14 cellular contexts compared by ENCODE assay signal in genomic region chr1:89285715-89286380, GRCh38. TPM values are rescaled to one million over a fixed set of nuclear protein-coding genes. Genes with fewer than 3 reads are reported as not detected.
DNase-seq lines count a peak whose midpoint lies in the region; ATAC-seq and TF ChIP-seq lines count a peak whose summit lies in the region.
"Had no signal": no experiment of that assay in that cellular context is flagged by ENCODE, and none has a peak within 500 bp of the region (broad histone marks: within the 10 kb centered on the region; RNA-seq: fewer than 3 reads in every experiment).

No MANE protein-coding gene starts in this region.

- TF ChIP-seq POLR2A in stomach (IDR thresholded peaks at IDR 0.05) = no peak

- no peaks in the 10 kb centered on the region for H3K27me3 Mint-ChIP-seq in activated T-cell treated with anti-CD3 and anti-CD28 coated beads, Interleukin-2, amount 50 U/mL, for 24 hours
- no peaks in the 10 kb centered on the region for H3K27me3 Mint-ChIP-seq in activated CD4-positive, alpha-beta memory T cell treated with anti-CD3 and anti-CD28 coated beads for 36 hours

- intact Hi-C loops in activated CD4-positive, alpha-beta memory T cell treated with anti-CD3 and anti-CD28 coated beads for 36 hours (cut with micrococcal nuclease) = loop anchor here (5.0 kb wide), 1 partner anchor 166 kb away; no protein-coding TSS in a partner anchor
- intact Hi-C loops in lower lobe of right lung (cut with DNase I) = no loop called here
- intact Hi-C loops in stomach (cut with DNase I; ENCODE audit: low total_unique reads) = no loop called here

- peaks cover 10% of the 10 kb centered on the region for H3K9me3 Mint-ChIP-seq in activated T-cell treated with anti-CD3 and anti-CD28 coated beads, Interleukin-2, amount 50 U/mL, for 24 hours
- peaks cover 6% of the 10 kb centered on the region for H3K9me3 Mint-ChIP-seq in activated CD4-positive, alpha-beta memory T cell treated with anti-CD3 and anti-CD28 coated beads for 36 hours

- H3K27me3 ChIP-seq in lower lobe of right lung (ENCODE audit: low read depth) (no peaks in the 10 kb centered on the region), stomach (no peaks in the 10 kb centered on the region)
- H3K27me3 ChIP-seq: foreskin keratinocyte had no signal

- H3K9me3 ChIP-seq in lower lobe of right lung = no peaks in the 10 kb centered on the region
- peaks cover 0 to 7% (median 0%) of the 10 kb centered on the region in 4 donors for H3K9me3 ChIP-seq in stomach
- H3K9me3 ChIP-seq: SK-N-SH had no signal

- POLR2A ChIA-PET in activated CD4-positive, alpha-beta memory T cell treated with anti-CD3 and anti-CD28 coated beads for 36 hours (lab: Charles Lee) = interaction anchor here (2.9 to 3.4 kb wide), 3 partner anchors 13 to 159 kb away, joined by 7 to 21 read pairs (median 18); partner anchors contain the start of gene GBP5

- H3K27ac Mint-ChIP-seq in activated T-cell treated with anti-CD3 and anti-CD28 coated beads, Interleukin-2, amount 50 U/mL, for 24 hours = peak overlapping the region; percentile 90
- H3K27ac Mint-ChIP-seq in activated CD4-positive, alpha-beta memory T cell treated with anti-CD3 and anti-CD28 coated beads for 36 hours = peak overlapping the region; percentile 78

- 84 to 92% (median 88%) methylated on average over 6 of the region's 6 CpGs for WGBS in stomach, 5 donors

- H3K4me1 ChIP-seq in lower lobe of right lung (peaks cover 16% of the 10 kb centered on the region), stomach (peaks cover 10 to 23% (median 18%) of the 10 kb centered on the region in 4 donors)
- H3K4me1 ChIP-seq: foreskin keratinocyte, parathyroid adenoma had no signal

- H3K4me3 ChIP-seq in lower lobe of right lung = no peak overlapping the region
- H3K4me3 ChIP-seq in stomach = no peak overlapping the region

- H3K36me3 ChIP-seq in lower lobe of right lung = no peaks in the 10 kb centered on the region
- H3K36me3 ChIP-seq in stomach = no peaks in the 10 kb centered on the region

- peaks cover 30% of the 10 kb centered on the region for H3K36me3 Mint-ChIP-seq in activated T-cell treated with anti-CD3 and anti-CD28 coated beads, Interleukin-2, amount 50 U/mL, for 24 hours (ENCODE audit: low read depth)
- peaks cover 11% of the 10 kb centered on the region for H3K36me3 Mint-ChIP-seq in activated CD4-positive, alpha-beta memory T cell treated with anti-CD3 and anti-CD28 coated beads for 36 hours

- no peak for DNase-seq in activated T-cell treated with anti-CD3 and anti-CD28 coated beads, Interleukin-2, amount 50 U/mL, for 24 hours
- DNase-seq in activated T-cell treated with anti-CD3 and anti-CD28 coated beads, Interleukin-2, amount 50 U/mL, for 48 hours = no peak
- DNase-seq in activated CD4-positive, alpha-beta memory T cell treated with anti-CD3 and anti-CD28 coated beads for 36 hours = no peak
- DNase-seq in lower lobe of right lung (no peak), stomach (no peak), cerebellum (ENCODE audit: low spot score) (no peak), 8988T (no peak), GOT3 (lab: John Stamatoyannopoulos, UW) (no peak)
- DNase-seq: caudate nucleus, foreskin keratinocyte, left cardiac atrium, NCI-H1048, SK-N-SH had no signal

- H3K4me1 Mint-ChIP-seq in activated T-cell treated with anti-CD3 and anti-CD28 coated beads, Interleukin-2, amount 50 U/mL, for 24 hours (ENCODE audit: low read depth) = peaks cover 84% of the 10 kb centered on the region
- peaks cover 71% of the 10 kb centered on the region for H3K4me1 Mint-ChIP-seq in activated CD4-positive, alpha-beta memory T cell treated with anti-CD3 and anti-CD28 coated beads for 36 hours (ENCODE audit: low read depth)

- TF ChIP-seq EP300 in stomach (IDR thresholded peaks at IDR 0.05) = no peak

- CTCF ChIA-PET in activated CD4-positive, alpha-beta memory T cell treated with anti-CD3 and anti-CD28 coated beads for 36 hours (lab: Charles Lee) = interaction anchor here (1.4 to 6.0 kb wide), 4 partner anchors 11 to 200 kb away, joined by 5 to 33 read pairs (median 6); partner anchors contain the start of gene GBP5

- no peak for ATAC-seq in lower lobe of right lung
- ATAC-seq: foreskin keratinocyte, left cardiac atrium had no signal

- TF ChIP-seq CTCF in lower lobe of right lung (IDR thresholded peaks at IDR 0.05) = no peak
- TF ChIP-seq CTCF in stomach (IDR thresholded peaks at IDR 0.05) = no peak

- H3K27ac ChIP-seq in lower lobe of right lung (peak overlapping the region; percentile 70), stomach (peak overlapping the region in 3 of 5 donors; percentile 14 to 72 (median 56))
- H3K27ac ChIP-seq: foreskin keratinocyte had no signal

- peak overlapping the region; percentile 44 for H3K4me3 Mint-ChIP-seq in activated T-cell treated with anti-CD3 and anti-CD28 coated beads, Interleukin-2, amount 50 U/mL, for 24 hours
- no peak overlapping the region for H3K4me3 Mint-ChIP-seq in activated CD4-positive, alpha-beta memory T cell treated with anti-CD3 and anti-CD28 coated beads for 36 hours

RNA-seq across cellular contexts. Expression of gene GBP5, which starts 13.2 kb away (rescaled TPM):
- 10 to 100 TPM; 95.1 to 95.7 TPM for total RNA-seq in activated CD4-positive, alpha-beta memory T cell treated with anti-CD3 and anti-CD28 coated beads for 36 hours
- total RNA-seq in lower lobe of right lung (9.6 TPM), stomach (10 to 100 TPM in 2 of 5 donors, 1 to 10 TPM in 1, not detected in 2; 1.3 to 28.6 (median 13.5) TPM), cerebellum (not detected)
- polyA plus RNA-seq in stomach = 1 to 10 TPM in 2 of 3 donors, under 1 TPM in 1; 0.75 to 3.7 (median 1.1) TPM
- total RNA-seq: foreskin keratinocyte had no signal
- polyA plus RNA-seq: foreskin keratinocyte had no signal
